In genomic region chr15:81297147-81297572, GRCh38 we compare ENCODE assay signal across 8 cellular contexts. TPM values are rescaled to one million over a fixed set of nuclear protein-coding genes. Genes with fewer than 3 reads are reported as not detected.
DNase-seq lines count a peak whose midpoint lies in the region; ATAC-seq and TF ChIP-seq lines count a peak whose summit lies in the region.

No MANE protein-coding gene starts in this region.

- CTCF ChIA-PET in CD8-positive, alpha-beta T cell (lab: Charles Lee): interaction anchor here (1.0 to 23.5 kb wide), 7 partner anchors 9 to 103 kb away, joined by 4 to 498 read pairs (median 10); partner anchors contain the start of gene STARD5

- H3K9ac ChIP-seq in KMS-11 (peak overlapping the region; percentile 33; the same call in 1 of the 2 replicates), neuronal stem cell (ENCODE audit: low read depth, low read length, poor library complexity) (no peak overlapping the region)

- no CpG with 5 or more reads among the region's 3 CpGs for WGBS in neuronal stem cell (ENCODE audit: extremely low coverage in 2 of 2, insufficient read length in 2 of 2, insufficient replicate concordance in 1 of 2), 2 donors

- H3K36me3 ChIP-seq in CD8-positive, alpha-beta T cell (ENCODE audit: insufficient read depth, low read length): peaks cover 27% of the 10 kb centered on the region
- no peaks in the 10 kb centered on the region for H3K36me3 ChIP-seq in KMS-11 (ENCODE audit: insufficient read depth)
- no peaks in the 10 kb centered on the region for H3K36me3 ChIP-seq in neuronal stem cell (replicated peaks in 1 of 2; ENCODE audit: control insufficient read depth in 2 of 2, insufficient read depth in 2 of 2, low read length in 2 of 2)

- H3K4me3 Mint-ChIP-seq in CD8-positive, alpha-beta T cell: peak overlapping the region; percentile 92

- no peak for TF ChIP-seq CTCF in CD8-positive, alpha-beta T cell (IDR thresholded peaks at IDR 0.05)
- no peak for TF ChIP-seq CTCF in KMS-11 (conservative IDR thresholded peaks at IDR 0.05; ENCODE audit: low read depth, low read length)

- no peaks in the 10 kb centered on the region for H3K79me1 ChIP-seq in neuronal stem cell (ENCODE audit: low read depth, low read length)

- H3K4me2 ChIP-seq in KMS-11 (peak overlapping the region; percentile 57), neuronal stem cell (ENCODE audit: insufficient read depth, low read length, poor library complexity, severe bottlenecking) (no peak overlapping the region)

- no peak overlapping the region for H3K14ac ChIP-seq in neuronal stem cell (ENCODE audit: low read length)

- no peak overlapping the region for H3K4ac ChIP-seq in neuronal stem cell (ENCODE audit: low read length)

- H3K9me3 ChIP-seq in CD8-positive, alpha-beta T cell (ENCODE audit: low read length): no peaks in the 10 kb centered on the region
- no peaks in the 10 kb centered on the region for H3K9me3 ChIP-seq in neuronal stem cell (replicated peaks in 1 of 2; ENCODE audit: control insufficient read depth in 2 of 2, insufficient read depth in 1 of 2, low read depth in 1 of 2, low read length in 2 of 2)

- H2BK12ac ChIP-seq in neuronal stem cell (ENCODE audit: low read length): no peak overlapping the region

- H3K27me3 Mint-ChIP-seq in CD8-positive, alpha-beta T cell (ENCODE audit: low read depth): no peaks in the 10 kb centered on the region

- peak overlapping the region; percentile 88 for H3K4me3 ChIP-seq in CD8-positive, alpha-beta T cell (ENCODE audit: low read depth, low read length)
- H3K4me3 ChIP-seq in KMS-11 (IDR thresholded peaks at IDR 0.05; ENCODE audit: insufficient read depth, low read depth, low read length) (no peak overlapping the region), neuronal stem cell (ENCODE audit: low read length in 2 of 2) (no peak overlapping the region)

- peaks cover 72% of the 10 kb centered on the region for H3K4me1 Mint-ChIP-seq in CD8-positive, alpha-beta T cell (ENCODE audit: low read depth)

- peaks cover 55% of the 10 kb centered on the region for H3K4me1 ChIP-seq in CD8-positive, alpha-beta T cell (ENCODE audit: insufficient read depth, low read length)
- peaks cover 98% of the 10 kb centered on the region for H3K4me1 ChIP-seq in KMS-11 (ENCODE audit: low read depth, poor library complexity, severe bottlenecking)
- peaks cover 0 to 6% of the 10 kb centered on the region in 2 donors for H3K4me1 ChIP-seq in neuronal stem cell (ENCODE audit: control insufficient read depth in 2 of 2, insufficient read depth in 1 of 2, low read depth in 1 of 2, low read length in 2 of 2)

- H4K91ac ChIP-seq in neuronal stem cell (ENCODE audit: low read depth, low read length, poor library complexity): no peak overlapping the region

- H3K79me2 ChIP-seq in KMS-11 (ENCODE audit: insufficient read depth, low read depth): no peaks in the 10 kb centered on the region

- DNase-seq in CD8-positive, alpha-beta T cell: no peak
- DNase-seq in caudate nucleus (lab: John Stamatoyannopoulos, UW) (peak in 1 of 61 donors; percentile 17), neuronal stem cell (ENCODE audit: low spot score) (no peak), germinal center (ENCODE audit: low spot score) (no peak)
- DNase-seq in stimulated activated CD4-positive, alpha-beta T cell treated with anti-CD3 and anti-CD28 coated beads, Interleukin-1b, Interleukin-23, amount 100 ng/mL, for 48 hours: no peak

- no peaks in the 10 kb centered on the region for H4K20me1 ChIP-seq in KMS-11 (ENCODE audit: insufficient read depth)

- no peak overlapping the region for H2BK15ac ChIP-seq in neuronal stem cell (ENCODE audit: low read length)

- no peaks in the 10 kb centered on the region for H3K9me3 Mint-ChIP-seq in CD8-positive, alpha-beta T cell

- H3K27ac ChIP-seq in CD8-positive, alpha-beta T cell (ENCODE audit: low read depth, low read length): peak overlapping the region; percentile 84
- peak overlapping the region; percentile 76; the same call in 1 of the 2 replicates for H3K27ac ChIP-seq in KMS-11
- H3K27ac ChIP-seq in caudate nucleus (ENCODE audit: low read depth, low read length): peak overlapping the region; percentile 65
- H3K27ac ChIP-seq in neuronal stem cell (replicated peaks; ENCODE audit: low read length): no peak overlapping the region

- H3K27me3 ChIP-seq in CD8-positive, alpha-beta T cell (ENCODE audit: insufficient read depth, low read length): no peaks in the 10 kb centered on the region
- no peaks in the 10 kb centered on the region for H3K27me3 ChIP-seq in KMS-11 (ENCODE audit: insufficient read depth, low read depth)
- peaks cover 0 to 30% (median 0%) of the 10 kb centered on the region in 3 experiments for H3K27me3 ChIP-seq in neuronal stem cell (ENCODE audit: control insufficient read depth in 3 of 3, insufficient read depth in 3 of 3, low read depth in 1 of 3, low read length in 3 of 3)

- peak overlapping the region; percentile 9 for H3K18ac ChIP-seq in neuronal stem cell (ENCODE audit: low read length)

- no peak for ATAC-seq in CD8-positive, alpha-beta T cell
- no peak for ATAC-seq in GM21381 (IDR thresholded peaks at IDR 0.05; ENCODE audit: unreplicated experiment)
- no peak for ATAC-seq in HG02840 (IDR thresholded peaks at IDR 0.05; ENCODE audit: low FRiP score, unreplicated experiment)

- no peak overlapping the region for H3K23ac ChIP-seq in neuronal stem cell (ENCODE audit: low read depth, low read length, poor library complexity)

- POLR2A ChIA-PET in CD8-positive, alpha-beta T cell (lab: Charles Lee): interaction anchor here (0.9 to 14.4 kb wide), 9 partner anchors 8 to 31 kb away, joined by 3 to 330 read pairs (median 8); partner anchors contain the start of gene STARD5

- H2AK5ac ChIP-seq in neuronal stem cell (ENCODE audit: low read depth, low read length): no peak overlapping the region

- H3K27ac Mint-ChIP-seq in CD8-positive, alpha-beta T cell: peak overlapping the region; percentile 98

- H2BK120ac ChIP-seq in neuronal stem cell (ENCODE audit: low read depth, low read length): no peak overlapping the region

- H2BK5ac ChIP-seq in neuronal stem cell (ENCODE audit: low read length): no peak overlapping the region

- intact Hi-C loops in CD8-positive, alpha-beta T cell (cut with DNase I, micrococcal nuclease): loop anchor here (2.0 to 10.0 kb wide), 5 partner anchors 18 to 1690 kb away; partner anchors contain the start of genes MEX3B (in 2 of the 2), RAMAC (in 1 of the 2) and TLNRD1 (in 1 of the 2)

- H4K8ac ChIP-seq in neuronal stem cell (ENCODE audit: low read depth, low read length): no peak overlapping the region

- H3K36me3 Mint-ChIP-seq in CD8-positive, alpha-beta T cell: peaks cover 57% of the 10 kb centered on the region

- H2AFZ ChIP-seq in KMS-11 (ENCODE audit: low read depth): peak overlapping the region; percentile 47; the same call in 1 of the 2 replicates
- no peak overlapping the region for H2AFZ ChIP-seq in neuronal stem cell (ENCODE audit: low read length)

RNA-seq across cellular contexts. Expression of gene STARD5, which starts 26.8 kb away (rescaled TPM):
- total RNA-seq in CD8-positive, alpha-beta T cell: 10 to 100 TPM; 13.6 to 14.3 TPM
- 4.0 TPM for polyA plus RNA-seq in neuronal stem cell (2013, experiment 1 of 2)
- 3.9 TPM for polyA plus RNA-seq in neuronal stem cell (2013, experiment 2 of 2)
